In genomic region chr2:7094113-7094760, GRCh38 we compare ENCODE assay signal across 20 cellular contexts.
DNase-seq lines count a peak whose midpoint lies in the region; ATAC-seq and TF ChIP-seq lines count a peak whose summit lies in the region.
"Had no signal": no experiment of that assay in that cellular context is flagged by ENCODE, and none has a peak within 500 bp of the region (broad histone marks: within the 10 kb centered on the region; RNA-seq: fewer than 3 reads in every experiment).

No MANE protein-coding gene starts in this region.

- intact Hi-C loops in naive thymus-derived CD4-positive, alpha-beta T cell (cut with micrococcal nuclease) = no loop called here
- intact Hi-C loops in aorta (cut with DNase I) = loop anchor here in 1 of 2 donors (10.0 kb wide), 1 partner anchor 1591 kb away; the partner anchor contains the start of gene ID2
- intact Hi-C loops in CD4-positive, alpha-beta memory T cell (cut with micrococcal nuclease) = no loop called here

- H3K9me3 Mint-ChIP-seq in naive thymus-derived CD4-positive, alpha-beta T cell = no peaks in the 10 kb centered on the region
- no peaks in the 10 kb centered on the region for H3K9me3 Mint-ChIP-seq in CD4-positive, alpha-beta memory T cell
- H3K9me3 Mint-ChIP-seq: CD8-positive, alpha-beta memory T cell had no signal

- H3K4me1 ChIP-seq in adipocyte (ENCODE audit: control insufficient read depth, insufficient read depth, low read length) (no peaks in the 10 kb centered on the region), aorta (ENCODE audit: control insufficient read depth in 1 of 2, insufficient read depth in 2 of 2, low read length in 2 of 2) (no peaks in the 10 kb centered on the region)
- peaks cover 0 to 7% of the 10 kb centered on the region in 2 donors for H3K4me1 ChIP-seq in naive thymus-derived CD4-positive, alpha-beta T cell (ENCODE audit: control insufficient read depth in 2 of 2, insufficient read depth in 2 of 2, low read length in 2 of 2)
- peaks cover 9% of the 10 kb centered on the region for H3K4me1 ChIP-seq in CD4-positive, alpha-beta memory T cell (ENCODE audit: insufficient read depth, low read length)
- H3K4me1 ChIP-seq: right lobe of liver had no signal

- no peaks in the 10 kb centered on the region for H3K36me3 ChIP-seq in adipocyte (ENCODE audit: control insufficient read depth, insufficient read depth, low read length, severe bottlenecking)
- H3K36me3 ChIP-seq in naive thymus-derived CD4-positive, alpha-beta T cell (ENCODE audit: control insufficient read depth in 2 of 3, insufficient read depth in 3 of 3, low read length in 3 of 3) = no peaks in the 10 kb centered on the region
- H3K36me3 ChIP-seq in aorta (ENCODE audit: control insufficient read depth in 1 of 2, insufficient read depth in 2 of 2, low read length in 1 of 2) = no peaks in the 10 kb centered on the region
- no peaks in the 10 kb centered on the region for H3K36me3 ChIP-seq in CD4-positive, alpha-beta memory T cell (ENCODE audit: insufficient read depth, low read length)
- H3K36me3 ChIP-seq: ascending aorta, gastrocnemius medialis, right lobe of liver, tibial nerve had no signal

- ATAC-seq in naive thymus-derived CD4-positive, alpha-beta T cell = no peak
- no peak for ATAC-seq in HG03280 (IDR thresholded peaks at IDR 0.05; ENCODE audit: unreplicated experiment)
- ATAC-seq in aorta (ENCODE audit: low FRiP score) = no peak
- ATAC-seq: gastrocnemius medialis, right lobe of liver had no signal

- H3K4me1 Mint-ChIP-seq in naive thymus-derived CD4-positive, alpha-beta T cell = peaks cover 6 to 8% (median 8%) of the 10 kb centered on the region in 7 donors
- peaks cover 3 to 9% (median 5%) of the 10 kb centered on the region in 4 donors for H3K4me1 Mint-ChIP-seq in CD4-positive, alpha-beta memory T cell

- H3K9me3 ChIP-seq in adipocyte (ENCODE audit: control insufficient read depth, low read length) (no peaks in the 10 kb centered on the region), aorta (ENCODE audit: control insufficient read depth, low read length) (no peaks in the 10 kb centered on the region)
- no peaks in the 10 kb centered on the region for H3K9me3 ChIP-seq in naive thymus-derived CD4-positive, alpha-beta T cell (ENCODE audit: control insufficient read depth in 2 of 3, low read length in 3 of 3)
- no peaks in the 10 kb centered on the region for H3K9me3 ChIP-seq in CD4-positive, alpha-beta memory T cell (ENCODE audit: control insufficient read depth in 1 of 2, low read length in 2 of 2)
- H3K9me3 ChIP-seq: ascending aorta, gastrocnemius medialis, right lobe of liver, tibial nerve had no signal

- no peak overlapping the region for H3K9ac ChIP-seq in adipocyte (ENCODE audit: low read length)

- peaks cover 0 to 4% (median 0%) of the 10 kb centered on the region in 5 donors for H3K36me3 Mint-ChIP-seq in naive thymus-derived CD4-positive, alpha-beta T cell
- H3K36me3 Mint-ChIP-seq in CD4-positive, alpha-beta memory T cell = no peaks in the 10 kb centered on the region
- H3K36me3 Mint-ChIP-seq: CD8-positive, alpha-beta memory T cell had no signal

- no peak overlapping the region for H3K4me3 Mint-ChIP-seq in naive thymus-derived CD4-positive, alpha-beta T cell
- no peak overlapping the region for H3K4me3 Mint-ChIP-seq in CD4-positive, alpha-beta memory T cell
- H3K4me3 Mint-ChIP-seq: CD8-positive, alpha-beta memory T cell had no signal

- peak overlapping the region in 5 of 9 donors; percentile 17 to 67 (median 52) for H3K27ac Mint-ChIP-seq in naive thymus-derived CD4-positive, alpha-beta T cell
- H3K27ac Mint-ChIP-seq in CD4-positive, alpha-beta memory T cell = no peak overlapping the region

- CTCF ChIA-PET in naive thymus-derived CD4-positive, alpha-beta T cell (lab: Charles Lee) = no interaction called here
- CTCF ChIA-PET in CD4-positive, alpha-beta memory T cell (lab: Charles Lee; ENCODE audit: partially characterized antibody) = interaction anchor here (2.6 to 5.1 kb wide), 3 partner anchors 13 to 1591 kb away, joined by 5 to 64 read pairs (median 10); no protein-coding TSS in a partner anchor

- H3K27ac ChIP-seq in naive thymus-derived CD4-positive, alpha-beta T cell (ENCODE audit: low read depth, low read length) = no peak overlapping the region
- no peak overlapping the region for H3K27ac ChIP-seq in aorta (ENCODE audit: low read depth in 1 of 2, low read length in 2 of 2)
- no peak overlapping the region for H3K27ac ChIP-seq in CD4-positive, alpha-beta memory T cell (ENCODE audit: low read depth, low read length)
- H3K27ac ChIP-seq: ascending aorta, gastrocnemius medialis, right lobe of liver, tibial nerve had no signal

- DNase-seq in EH (ENCODE audit: low read depth) = peak; percentile 39
- DNase-seq in adipocyte (ENCODE audit: low read depth) = peak; percentile 76
- DNase-seq in fibroblast of villous mesenchyme (ENCODE audit: low read depth) = peak; percentile 2
- no peak for DNase-seq in naive thymus-derived CD4-positive, alpha-beta T cell
- DNase-seq in NK-92 (lab: John Stamatoyannopoulos, UW; ENCODE audit: unreplicated experiment) = no peak
- no peak for DNase-seq in aorta
- no peak for DNase-seq in CD4-positive, alpha-beta memory T cell
- DNase-seq: activated naive CD4-positive, alpha-beta T cell treated with Interleukin-2 at 50 U/mL for 16 hours; CD8-positive, alpha-beta memory T cell; cortex of kidney; DMS79 treated with DMSO at 0.1 percent for 48 hours; gastrocnemius medialis; KG1; NCI-H524 treated with DMSO at 0.1 percent for 48 hours; occipital lobe; right lobe of liver; stimulated activated naive CD4-positive, alpha-beta T cell treated with Interleukin-2 at 50 U/mL for 16 hours had no signal

- TF ChIP-seq CTCF in fibroblast of villous mesenchyme (IDR thresholded peaks at IDR 0.05; ENCODE audit: insufficient read depth, low read depth, low read length) = no peak

- no peaks in the 10 kb centered on the region for H3K27me3 Mint-ChIP-seq in naive thymus-derived CD4-positive, alpha-beta T cell
- peaks cover 0 to 1% of the 10 kb centered on the region in 2 donors for H3K27me3 Mint-ChIP-seq in CD4-positive, alpha-beta memory T cell

- H3K4me3 ChIP-seq in adipocyte (ENCODE audit: low read length) (no peak overlapping the region), fibroblast of villous mesenchyme (ENCODE audit: low read depth, low read length) (no peak overlapping the region), aorta (ENCODE audit: low read length in 2 of 2) (no peak overlapping the region)
- no peak overlapping the region for H3K4me3 ChIP-seq in naive thymus-derived CD4-positive, alpha-beta T cell (ENCODE audit: low read length)
- H3K4me3 ChIP-seq in CD4-positive, alpha-beta memory T cell (ENCODE audit: low read length in 2 of 2) = no peak overlapping the region
- H3K4me3 ChIP-seq: ascending aorta, gastrocnemius medialis, right lobe of liver, tibial nerve had no signal

- H3K27me3 ChIP-seq in adipocyte (replicated peaks; ENCODE audit: control insufficient read depth, insufficient read depth, low read length) (no peaks in the 10 kb centered on the region), aorta (ENCODE audit: control insufficient read depth in 1 of 2, insufficient read depth in 2 of 2, low read length in 1 of 2) (no peaks in the 10 kb centered on the region)
- no peaks in the 10 kb centered on the region for H3K27me3 ChIP-seq in naive thymus-derived CD4-positive, alpha-beta T cell (ENCODE audit: control insufficient read depth in 2 of 2, insufficient read depth in 2 of 2, low read length in 2 of 2)
- no peaks in the 10 kb centered on the region for H3K27me3 ChIP-seq in CD4-positive, alpha-beta memory T cell (ENCODE audit: insufficient read depth, low read length)
- H3K27me3 ChIP-seq: ascending aorta, gastrocnemius medialis, right lobe of liver, tibial nerve had no signal

- 48 to 51% methylated on average over 14 of the region's 14 CpGs for whole genome bisulfite sequencing in aorta, 2 donors

- POLR2A ChIA-PET in naive thymus-derived CD4-positive, alpha-beta T cell (lab: Charles Lee) = no interaction called here
- POLR2A ChIA-PET in CD4-positive, alpha-beta memory T cell (lab: Charles Lee; ENCODE audit: partially characterized antibody) = no interaction called here

Comparison
In these comparisons a context has a peak if more than half of its experiments do, and no peak if none do; other contexts are left out.
1. DNase-seq: peak in EH (single experiment), adipocyte (single experiment) and fibroblast of villous mesenchyme (single experiment); none in naive thymus-derived CD4-positive, alpha-beta T cell (0 of 9), NK-92 (single experiment), aorta (0 of 2) and CD4-positive, alpha-beta memory T cell (0 of 5).
2. H3K27ac Mint-ChIP-seq: peak in naive thymus-derived CD4-positive, alpha-beta T cell (5 of 9); none in CD4-positive, alpha-beta memory T cell (0 of 7).